8 cellular contexts compared by ENCODE assay signal in the genomic region with DNA sequence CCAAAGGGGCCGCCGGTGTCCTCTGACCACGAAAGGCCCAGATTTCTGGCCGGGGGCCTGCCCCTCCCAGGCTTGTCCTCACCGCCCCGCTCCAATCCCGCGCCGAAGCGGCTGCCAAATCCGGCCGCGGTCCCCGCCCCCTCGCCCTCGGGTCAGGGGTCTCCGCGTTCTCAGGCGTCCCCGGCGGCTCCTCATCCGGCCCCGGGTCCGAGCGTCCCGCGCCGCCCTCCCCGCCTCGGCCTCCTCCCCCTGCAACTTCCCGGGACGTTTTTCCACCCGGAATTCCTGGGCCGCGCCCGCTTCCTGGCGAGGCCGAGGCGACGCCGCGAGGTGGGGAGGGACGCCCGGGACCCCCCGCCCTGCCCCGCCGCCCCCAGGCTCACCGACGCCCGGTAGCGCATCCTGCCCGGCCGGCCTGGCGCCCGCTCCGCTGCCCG. TPM values are rescaled to one million over a fixed set of nuclear protein-coding genes. Genes with fewer than 3 reads are reported as not detected.
DNase-seq lines count a peak whose midpoint lies in the region; ATAC-seq and TF ChIP-seq lines count a peak whose summit lies in the region.

No MANE protein-coding gene starts in this region.

- peaks cover 48% of the 10 kb centered on the region for H3K4me1 ChIP-seq in OCI-LY7 (ENCODE audit: insufficient read depth, low read length, poor library complexity, severe bottlenecking)
- H3K4me1 ChIP-seq in breast epithelium: peaks cover 10 to 11% of the 10 kb centered on the region in 2 donors
- H3K4me1 ChIP-seq in transverse colon: peaks cover 28 to 69% (median 53%) of the 10 kb centered on the region in 4 donors

- in situ Hi-C loops in transverse colon (cut with MboI; ENCODE audit: low pct_ligation_motif_present in 1 of 4, low pct_unique_long_range_greater_than_20kb in 1 of 4, low sequenced_read_pairs in 3 of 4): no loop called here

- H3K9me3 Mint-ChIP-seq in CD14-positive monocyte: peaks cover 2 to 14% (median 9%) of the 10 kb centered on the region in 7 donors

- no TSS peak for BruUV-seq in OCI-LY7 (replicated peaks; lab: Mats Ljungman, UMichigan)

- no peak for TF ChIP-seq EP300 in transverse colon (IDR thresholded peaks at IDR 0.05; ENCODE audit: low read depth)

- peaks cover 50 to 79% (median 60%) of the 10 kb centered on the region in 3 donors for H3K27me3 Mint-ChIP-seq in CD14-positive monocyte (ENCODE audit: low read depth in 3 of 3)

- H3K36me3 ChIP-seq in OCI-LY7 (ENCODE audit: insufficient read depth, low read length) (peaks cover 19% of the 10 kb centered on the region), breast epithelium (no peaks in the 10 kb centered on the region), transverse colon (no peaks in the 10 kb centered on the region)

- H3K9me2 ChIP-seq in OCI-LY7 (ENCODE audit: insufficient read depth, low read length): no peaks in the 10 kb centered on the region

- no peaks in the 10 kb centered on the region for H3K27me3 ChIP-seq in breast epithelium
- H3K27me3 ChIP-seq in transverse colon: no peaks in the 10 kb centered on the region

- no peak for DNase-seq in CD14-positive monocyte (ENCODE audit: low spot score)
- DNase-seq in OCI-LY7 (ENCODE audit: low spot score): peak; percentile 52
- DNase-seq in breast epithelium (ENCODE audit: low spot score in 2 of 2): no peak
- DNase-seq in lower leg skin (ENCODE audit: low spot score in 2 of 2): peak in 1 of 2 donors; percentile 90
- peak; percentile 60 for DNase-seq in transverse colon
- no peak for DNase-seq in stimulated activated CD4-positive, alpha-beta T cell treated with anti-CD3 and anti-CD28 coated beads, Interleukin-12 subunit alpha, Interleukin-12 subunit beta, amount 100 ng/mL, for 4 hours

- H2AFZ ChIP-seq in OCI-LY7 (ENCODE audit: low read length): peak overlapping the region; percentile 48

- H3K27ac ChIP-seq in OCI-LY7 (ENCODE audit: low read depth, low read length, poor library complexity, severe bottlenecking) (peak overlapping the region; percentile 45), breast epithelium (peak overlapping the region; percentile 96 to 97), transverse colon (peak overlapping the region; percentile 94 to 99 (median 98))

- H3K4me3 ChIP-seq in OCI-LY7 (ENCODE audit: low read depth, low read length, poor library complexity, severe bottlenecking): peak overlapping the region; percentile 73
- peak overlapping the region; percentile 72 to 89 (median 75) for H3K4me3 ChIP-seq in breast epithelium
- H3K4me3 ChIP-seq in lower leg skin (ENCODE audit: low read depth, poor library complexity, severe bottlenecking): peak overlapping the region; percentile 77
- H3K4me3 ChIP-seq in transverse colon: peak overlapping the region; percentile 71 to 94 (median 86)

- TF ChIP-seq CTCF in CD14-positive monocyte (IDR thresholded peaks at IDR 0.05) (no peak), OCI-LY7 (conservative IDR thresholded peaks at IDR 0.05; ENCODE audit: low read length) (no peak), breast epithelium (IDR thresholded peaks at IDR 0.05) (no peak), lower leg skin (IDR thresholded peaks at IDR 0.05) (no peak), transverse colon (IDR thresholded peaks at IDR 0.05) (peak in 1 of 5 experiments; percentile 1)

- H3K4me2 ChIP-seq in OCI-LY7 (ENCODE audit: low read length): peak overlapping the region; percentile 85

- CTCF ChIA-PET in OCI-LY7 (lab: Charles Lee; ENCODE audit: unreplicated experiment): no interaction called here

- H3K4me3 Mint-ChIP-seq in CD14-positive monocyte: peak overlapping the region; percentile 64 to 79

- ATAC-seq in GM21619 (IDR thresholded peaks at IDR 0.05; ENCODE audit: unreplicated experiment) (peak; percentile 13), GM18870 (IDR thresholded peaks at IDR 0.05; ENCODE audit: unreplicated experiment) (no peak)

- no peaks in the 10 kb centered on the region for H4K20me1 ChIP-seq in OCI-LY7 (ENCODE audit: insufficient read depth, low read length)

- H3K27ac Mint-ChIP-seq in CD14-positive monocyte: no peak overlapping the region

- intact Hi-C loops in CD14-positive monocyte (cut with micrococcal nuclease): no loop called here
- intact Hi-C loops in OCI-LY7 (cut with micrococcal nuclease; ENCODE audit: unreplicated experiment): loop anchor here (2.0 kb wide), 1 partner anchor 75 kb away; no protein-coding TSS in a partner anchor
- intact Hi-C loops in breast epithelium (cut with DNase I; ENCODE audit: low total_unique reads): no loop called here
- intact Hi-C loops in lower leg skin (cut with DNase I; ENCODE audit: low total_unique reads): no loop called here
- intact Hi-C loops in transverse colon (cut with DNase I; ENCODE audit: low total_unique reads): no loop called here

- POLR2A ChIA-PET in OCI-LY7 (lab: Charles Lee): interaction anchor here (0.6 kb wide), 1 partner anchor 232 kb away, joined by 3 read pairs; no protein-coding TSS in a partner anchor

- 5% methylated on average over 4 to 28 of the region's 57 CpGs for WGBS in lower leg skin, 2 donors
- WGBS in transverse colon (ENCODE audit: low coverage in 1 of 2), 2 donors: 1% methylated on average over 18 of the region's 57 CpGs; no CpG with 5 or more reads in 1 of the 2 donors

- H3K9me3 ChIP-seq in OCI-LY7 (ENCODE audit: low read length) (no peaks in the 10 kb centered on the region), breast epithelium (no peaks in the 10 kb centered on the region), transverse colon (no peaks in the 10 kb centered on the region)

- H3K36me3 Mint-ChIP-seq in CD14-positive monocyte: peaks cover 24 to 25% of the 10 kb centered on the region in 2 donors

- peaks cover 29% of the 10 kb centered on the region for H3K4me1 Mint-ChIP-seq in CD14-positive monocyte

- H3K79me2 ChIP-seq in OCI-LY7 (ENCODE audit: insufficient read depth, low read depth, low read length): no peaks in the 10 kb centered on the region; the same call in 1 of the 2 replicates

- TF ChIP-seq POLR2A in breast epithelium (IDR thresholded peaks at IDR 0.05) (no peak), lower leg skin (IDR thresholded peaks at IDR 0.05) (no peak), transverse colon (IDR thresholded peaks at IDR 0.05) (no peak)

RNA-seq across cellular contexts. Expression of gene MYO1C, which starts 7.2 kb away (rescaled TPM):
- polyA plus RNA-seq in CD14-positive monocyte: 1 to 10 TPM; 2.5 to 3.1 TPM
- 16.1 and 17.2 TPM in 2 replicates for total RNA-seq in OCI-LY7 (2014; rRNA removed; shearing (Covaris generic))
- 70.5 and 74.4 TPM in 2 replicates for total RNA-seq in OCI-LY7 (2022)
- 100 to 1,000 TPM in 2 of 3 donors, 10 to 100 TPM in 1; 99.5 to 235 (median 137) TPM for total RNA-seq in breast epithelium
- 100 to 1,000 TPM in 1 of 4 donors, 10 to 100 TPM in 3; 71.3 to 101 (median 84.8) TPM for total RNA-seq in lower leg skin
- total RNA-seq in transverse colon: 100 to 1,000 TPM; 163 to 456 (median 219) TPM

RNA-seq across cellular contexts. Expression of gene CRK, which starts 29.3 kb away (rescaled TPM):
- 10 to 100 TPM; 22.3 to 28.0 TPM for polyA plus RNA-seq in CD14-positive monocyte
- total RNA-seq in OCI-LY7 (2014; rRNA removed; shearing (Covaris generic)): 30.5 and 32.0 TPM in 2 replicates
- total RNA-seq in OCI-LY7 (2022): 30.4 TPM in 2 replicates
- 10 to 100 TPM; 73.7 to 84.5 (median 76.8) TPM for total RNA-seq in breast epithelium
- total RNA-seq in lower leg skin: 10 to 100 TPM; 48.2 to 70.0 (median 50.7) TPM
- total RNA-seq in transverse colon: 10 to 100 TPM; 33.4 to 95.3 (median 63.4) TPM

RNA-seq across cellular contexts. Expression of gene INPP5K, which starts 31.1 kb away (rescaled TPM):
- 10 to 100 TPM; 53.0 to 58.7 TPM for polyA plus RNA-seq in CD14-positive monocyte
- 23.4 and 28.8 TPM in 2 replicates for total RNA-seq in OCI-LY7 (2014; rRNA removed; shearing (Covaris generic))
- 40.7 and 47.0 TPM in 2 replicates for total RNA-seq in OCI-LY7 (2022)
- 100 to 1,000 TPM in 1 of 3 donors, 10 to 100 TPM in 2; 75.2 to 177 (median 88.8) TPM for total RNA-seq in breast epithelium
- 100 to 1,000 TPM; 101 to 172 (median 134) TPM for total RNA-seq in lower leg skin
- total RNA-seq in transverse colon: 100 to 1,000 TPM in 1 of 4 donors, 10 to 100 TPM in 3; 10.9 to 114 (median 81.9) TPM

Comparison
In these comparisons a context has a peak if more than half of its experiments do, and no peak if none do; other contexts are left out.
1. DNase-seq: peak in OCI-LY7 (single experiment) and transverse colon (single experiment); none in CD14-positive monocyte (single experiment), breast epithelium (0 of 2) and stimulated activated CD4-positive, alpha-beta T cell treated with anti-CD3 and anti-CD28 coated beads, Interleukin-12 subunit alpha, Interleukin-12 subunit beta, amount 100 ng/mL, for 4 hours (single experiment).
2. H3K27ac ChIP-seq: peak in every context shown above with its lines; median percentile 98 in transverse colon; 96 in breast epithelium; 45 in OCI-LY7.
3. Peak in every context shown above with its lines, with median percentiles within 50 percentile points of each other: H3K4me3 ChIP-seq.